Comparison of ENCODE assay signal across 23 cellular contexts in genomic region chr3:49498239-49498638, GRCh38. TPM values are rescaled to one million over a fixed set of nuclear protein-coding genes. Genes with fewer than 3 reads are reported as not detected.
DNase-seq lines count a peak whose midpoint lies in the region; ATAC-seq and TF ChIP-seq lines count a peak whose summit lies in the region.
"Had no signal": no experiment of that assay in that cellular context is flagged by ENCODE, and none has a peak within 500 bp of the region (broad histone marks: within the 10 kb centered on the region; RNA-seq: fewer than 3 reads in every experiment).

No MANE protein-coding gene starts in this region.

- H3K4me3 Mint-ChIP-seq in WTC11 (no peak overlapping the region), nephron (peak overlapping the region in 1 of 3 experiments; percentile 11)
- H3K4me3 Mint-ChIP-seq: activated CD4-positive, alpha-beta memory T cell treated with anti-CD3 and anti-CD28 coated beads, Interleukin-2, amount 10 ng/mL, durations not matched to agents 7 days and 5 days; CD4-positive, alpha-beta T cell; stimulated activated naive B cell treated with anti-CD40 and anti-IgM and Interleukin-4, amounts not matched to agents 10 μg/mL and 1 μg/mL and 100 μg/mL, for 72 hours had no signal

- H3K9me3 Mint-ChIP-seq in WTC11, result peaks cover 5% of the 10 kb centered on the region; the same call in 1 of the 2 replicates
- H3K9me3 Mint-ChIP-seq in nephron, result no peaks in the 10 kb centered on the region
- H3K9me3 Mint-ChIP-seq: activated CD4-positive, alpha-beta memory T cell treated with anti-CD3 and anti-CD28 coated beads, Interleukin-2, amount 10 ng/mL, durations not matched to agents 7 days and 5 days; activated naive CD4-positive, alpha-beta T cell treated with anti-CD3 and anti-CD28 coated beads, Interleukin-2, amount 50 U/mL, for 72 hours; activated T-helper 2 cell treated with anti-CD3 and anti-CD28 coated beads, Interferon-gamma antibody, Interleukin-2, Interleukin-4, amounts not matched to agents 10 μg/mL and 5 μg/mL and 100 μg/mL, durations not matched to agents 14 hours and 24 hours and 36 hours; CD4-positive, alpha-beta T cell had no signal

- intact Hi-C loops in esophagus muscularis mucosa (cut with DNase I), result no loop called here

- no peak for TF ChIP-seq EP300 in esophagus muscularis mucosa (IDR thresholded peaks at IDR 0.05)

- TF ChIP-seq POLR2A in esophagus muscularis mucosa (IDR thresholded peaks at IDR 0.05; ENCODE audit: low read depth), result no peak

- H3K27ac Mint-ChIP-seq in WTC11 (peak overlapping the region; percentile 61; the same call in 1 of the 2 replicates), nephron (peak overlapping the region; percentile 93 to 95 (median 94))
- H3K27ac Mint-ChIP-seq: activated CD4-positive, alpha-beta memory T cell treated with anti-CD3 and anti-CD28 coated beads, Interleukin-2, amount 10 ng/mL, durations not matched to agents 7 days and 5 days; activated naive CD4-positive, alpha-beta T cell treated with anti-CD3 and anti-CD28 coated beads, Interleukin-2, amount 50 U/mL, for 72 hours; activated T-helper 2 cell treated with anti-CD3 and anti-CD28 coated beads, Interferon-gamma antibody, Interleukin-2, Interleukin-4, amounts not matched to agents 10 μg/mL and 5 μg/mL and 100 μg/mL, durations not matched to agents 14 hours and 24 hours and 36 hours; CD4-positive, alpha-beta T cell; stimulated activated naive B cell treated with anti-CD40 and anti-IgM and Interleukin-4, amounts not matched to agents 10 μg/mL and 1 μg/mL and 100 μg/mL, for 72 hours had no signal

- no peaks in the 10 kb centered on the region for H3K27me3 ChIP-seq in esophagus muscularis mucosa
- no peaks in the 10 kb centered on the region for H3K27me3 ChIP-seq in thoracic aorta (replicated peaks; ENCODE audit: insufficient read depth)
- H3K27me3 ChIP-seq: gastroesophageal sphincter, tibial nerve had no signal

- H3K4me3 ChIP-seq in esophagus muscularis mucosa (no peak overlapping the region), thoracic aorta (no peak overlapping the region)
- H3K4me3 ChIP-seq: gastroesophageal sphincter, tibial nerve had no signal

- TF ChIP-seq CTCF in WTC11 (IDR thresholded peaks at IDR 0.05) (no peak), esophagus muscularis mucosa (IDR thresholded peaks at IDR 0.05) (no peak), nephron (IDR thresholded peaks at IDR 0.05; ENCODE audit: unreplicated experiment in 3 of 3) (no peak), thoracic aorta (IDR thresholded peaks at IDR 0.05) (no peak)

- H3K36me3 ChIP-seq in esophagus muscularis mucosa (peaks cover 0 to 7% (median 5%) of the 10 kb centered on the region in 4 donors), thoracic aorta (no peaks in the 10 kb centered on the region)
- H3K36me3 ChIP-seq: gastroesophageal sphincter, tibial nerve, WERI-Rb-1 had no signal

- WGBS in esophagus muscularis mucosa, result 53% methylated on average over 1 of the region's 1 CpG

- H3K27ac ChIP-seq in esophagus muscularis mucosa (replicated peaks in 1 of 4), result peak overlapping the region in 3 of 4 donors; percentile 12 to 55 (median 33)
- peak overlapping the region; percentile 20 to 36 for H3K27ac ChIP-seq in thoracic aorta
- H3K27ac ChIP-seq: WERI-Rb-1 had no signal

- H3K4me1 Mint-ChIP-seq in WTC11, result peaks cover 3% of the 10 kb centered on the region; the same call in 1 of the 2 replicates
- peaks cover 30% of the 10 kb centered on the region for H3K4me1 Mint-ChIP-seq in nephron

- H3K36me3 Mint-ChIP-seq in WTC11, result peaks cover 19% of the 10 kb centered on the region
- H3K36me3 Mint-ChIP-seq in nephron (ENCODE audit: low read depth), result peaks cover 12% of the 10 kb centered on the region

- CTCF ChIA-PET in WTC11 (lab: Charles Lee), result interaction anchor here (1.3 to 3.5 kb wide), 2 partner anchors 41 to 44 kb away, joined by 3 to 19 read pairs; no protein-coding TSS in a partner anchor

- H3K4me1 ChIP-seq in esophagus muscularis mucosa (peaks cover 26 to 83% (median 70%) of the 10 kb centered on the region in 4 donors), thoracic aorta (ENCODE audit: control insufficient read depth in 1 of 2, low read depth in 2 of 2) (peaks cover 30 to 66% of the 10 kb centered on the region in 2 donors)

- POLR2A ChIA-PET in WTC11 (lab: Charles Lee), result no interaction called here

- ATAC-seq in WTC11 (no peak), thoracic aorta (ENCODE audit: insufficient number of reproducible peaks, low FRiP score, low read depth) (no peak), HG03280 (IDR thresholded peaks at IDR 0.05; ENCODE audit: unreplicated experiment) (no peak)
- ATAC-seq: activated naive CD4-positive, alpha-beta T cell treated with anti-CD3 and anti-CD28 coated beads, Interleukin-2, amount 50 U/mL, for 72 hours; gastroesophageal sphincter; Right ventricle myocardium inferior; stimulated activated naive B cell treated with anti-CD40 and anti-IgM and Interleukin-4, amounts not matched to agents 10 μg/mL and 1 μg/mL and 100 μg/mL, for 72 hours had no signal

- H3K27me3 Mint-ChIP-seq in WTC11 (ENCODE audit: low read depth) (no peaks in the 10 kb centered on the region), nephron (ENCODE audit: low read depth) (no peaks in the 10 kb centered on the region)
- H3K27me3 Mint-ChIP-seq: activated CD4-positive, alpha-beta memory T cell treated with anti-CD3 and anti-CD28 coated beads, Interleukin-2, amount 10 ng/mL, durations not matched to agents 7 days and 5 days; CD4-positive, alpha-beta T cell; stimulated activated naive B cell treated with anti-CD40 and anti-IgM and Interleukin-4, amounts not matched to agents 10 μg/mL and 1 μg/mL and 100 μg/mL, for 72 hours had no signal

- H3K9me3 ChIP-seq in esophagus muscularis mucosa, result no peaks in the 10 kb centered on the region
- H3K9me3 ChIP-seq in thoracic aorta, result no peaks in the 10 kb centered on the region
- H3K9me3 ChIP-seq: gastroesophageal sphincter, tibial nerve had no signal

- DNase-seq in WTC11 (ENCODE audit: low spot score) (no peak), esophagus muscularis mucosa (ENCODE audit: extremely low spot score) (no peak), thoracic aorta (ENCODE audit: low spot score) (no peak), NCI-H446 treated with DMSO at 0.1 percent for 48 hours (lab: John Stamatoyannopoulos, UW) (no peak), NCI-H82 (lab: John Stamatoyannopoulos, UW) (no peak)
- DNase-seq: activated CD4-positive, alpha-beta memory T cell treated with anti-CD3 and anti-CD28 coated beads, Interleukin-2, amount 10 ng/mL, durations not matched to agents 7 days and 5 days; CD4-positive, alpha-beta T cell; effector memory CD4-positive, alpha-beta T cell; mammary epithelial cell; NCI-H1105 treated with DMSO at 0.1 percent for 48 hours; NCI-H2081 treated with DMSO at 0.1 percent for 48 hours; nucleus accumbens; stimulated activated CD4-positive, alpha-beta T cell treated with anti-CD3 and anti-CD28 coated beads, Interleukin-4, amount 100 ng/mL, for 24 hours; stimulated activated naive B cell treated with anti-CD40 and anti-IgM and Interleukin-4, amounts not matched to agents 10 μg/mL and 1 μg/mL and 100 μg/mL, for 72 hours; T-helper 9 cell; WERI-Rb-1 had no signal

TF ChIP-seq in WTC11, 78 proteins besides CTCF, POLR2A, EP300 and RAD21 (continues in another document):
- no peak for TF ChIP-seq JAZF1 (CRISPR knock-in tag; IDR thresholded peaks at IDR 0.05)
- no peak for TF ChIP-seq ZBTB21 (CRISPR knock-in tag; IDR thresholded peaks at IDR 0.05; ENCODE audit: borderline replicate concordance)
- TF ChIP-seq E2F1 (CRISPR knock-in tag; IDR thresholded peaks at IDR 0.05), result no peak
- TF ChIP-seq ZMAT4 (CRISPR knock-in tag; IDR thresholded peaks at IDR 0.05), result no peak
- no peak for TF ChIP-seq AR (CRISPR knock-in tag; IDR thresholded peaks at IDR 0.05)
- TF ChIP-seq CBFB (CRISPR knock-in tag; IDR thresholded peaks at IDR 0.05; ENCODE audit: low read depth), result no peak

RNA-seq across cellular contexts. Expression of gene DAG1, which starts 28.2 kb away (rescaled TPM):
- total RNA-seq in WTC11 (2021), result 113 to 119 TPM (median 115 TPM) in 3 replicates
- total RNA-seq in esophagus muscularis mucosa, result 100 to 1,000 TPM in 3 of 4 donors, 10 to 100 TPM in 1; 89.3 to 190 (median 135) TPM
- 100 to 1,000 TPM in 1 of 2 donors, 10 to 100 TPM in 1; 71.9 to 171 TPM for total RNA-seq in thoracic aorta

RNA-seq across cellular contexts. Expression of gene BSN, which starts 56.0 kb away (rescaled TPM):
- total RNA-seq in WTC11 (2021) (1.7 to 2.8 TPM (median 2.4 TPM) in 3 replicates), esophagus muscularis mucosa (1 to 10 TPM in 1 of 4 donors, under 1 TPM in 3; 0.42 to 1.7 (median 0.78) TPM), thoracic aorta (under 1 TPM; 0.27 to 0.35 TPM)
